ENCODE assay signal across 14 cellular contexts in the genomic region with DNA sequence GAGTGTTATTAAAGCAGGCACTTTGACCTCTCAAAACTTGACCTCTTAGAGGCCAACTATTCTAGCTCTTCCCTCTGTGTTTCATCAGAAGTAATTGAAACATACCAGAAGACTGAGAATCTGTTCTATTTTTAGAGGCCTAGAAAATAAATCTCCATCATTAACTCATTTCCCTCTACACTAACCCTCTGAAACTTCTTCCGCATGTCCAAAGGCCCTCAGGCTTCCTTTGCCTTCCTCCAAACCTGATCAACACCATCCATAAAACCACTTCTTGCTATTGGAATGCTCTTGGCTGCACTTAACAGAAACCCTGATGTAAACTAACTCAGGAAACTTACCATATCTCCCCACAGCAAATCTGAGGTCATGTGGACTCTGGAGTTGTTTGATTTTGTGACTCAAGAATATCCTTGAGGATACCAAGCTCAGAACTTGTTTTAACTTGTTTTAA.
DNase-seq lines count a peak whose midpoint lies in the region; ATAC-seq and TF ChIP-seq lines count a peak whose summit lies in the region.
"Had no signal": no experiment of that assay in that cellular context is flagged by ENCODE, and none has a peak within 500 bp of the region (broad histone marks: within the 10 kb centered on the region; RNA-seq: fewer than 3 reads in every experiment).

No MANE protein-coding gene starts in this region.

- no peak overlapping the region for H3K9ac ChIP-seq in SK-N-SH
- H3K9ac ChIP-seq: neural progenitor cell had no signal

- H3K27ac ChIP-seq in SK-N-SH (ENCODE audit: low read depth in 2 of 2, low read length in 1 of 2) (peak overlapping the region in 1 of 2 experiments; percentile 60; a peak in 2 of 4 replicates), breast epithelium (peak overlapping the region; percentile 72 to 78), upper lobe of right lung (peak overlapping the region; percentile 58), vagina (no peak overlapping the region)
- H3K27ac ChIP-seq: 22Rv1, neural progenitor cell had no signal

- intact Hi-C loops in breast epithelium (cut with DNase I; ENCODE audit: low total_unique reads) (no loop called here), upper lobe of right lung (cut with DNase I) (no loop called here), vagina (cut with DNase I) (no loop called here)

- H3F3A ChIP-seq in SK-N-SH (replicated peaks; ENCODE audit: insufficient read depth): peaks cover 17% of the 10 kb centered on the region

- TF ChIP-seq RAD21 in SK-N-SH (IDR thresholded peaks at IDR 0.05; ENCODE audit: low read length): no peak

- no peak overlapping the region; the same call in 1 of the 2 replicates for H3K4me2 ChIP-seq in SK-N-SH
- H3K4me2 ChIP-seq: neural progenitor cell had no signal

- H3K36me3 ChIP-seq in SK-N-SH (replicated peaks in 1 of 2; ENCODE audit: control insufficient read depth in 1 of 2, insufficient read depth in 2 of 2, low read length in 1 of 2) (no peaks in the 10 kb centered on the region), breast epithelium (no peaks in the 10 kb centered on the region), upper lobe of right lung (no peaks in the 10 kb centered on the region), vagina (no peaks in the 10 kb centered on the region)
- H3K36me3 ChIP-seq: neural progenitor cell had no signal

- no peaks in the 10 kb centered on the region for H3K9me2 ChIP-seq in SK-N-SH

- no peaks in the 10 kb centered on the region for H3K79me2 ChIP-seq in SK-N-SH (ENCODE audit: insufficient read depth)

- peaks cover 0 to 8% of the 10 kb centered on the region in 2 experiments; a peak in 2 of 4 replicates for H3K4me1 ChIP-seq in SK-N-SH (ENCODE audit: control insufficient read depth in 1 of 2, insufficient read depth in 2 of 2, low read depth in 1 of 2, low read length in 1 of 2)
- H3K4me1 ChIP-seq in breast epithelium: no peaks in the 10 kb centered on the region
- peaks cover 13% of the 10 kb centered on the region for H3K4me1 ChIP-seq in upper lobe of right lung
- H3K4me1 ChIP-seq in vagina: no peaks in the 10 kb centered on the region
- H3K4me1 ChIP-seq: neural progenitor cell had no signal

- peak overlapping the region; percentile 15; the same call in 1 of the 2 replicates for H2AFZ ChIP-seq in SK-N-SH (ENCODE audit: low read depth)
- H2AFZ ChIP-seq: neural progenitor cell had no signal

- no peak for TF ChIP-seq CTCF in SK-N-SH (IDR thresholded peaks at IDR 0.05)
- TF ChIP-seq CTCF in breast epithelium (IDR thresholded peaks at IDR 0.05): no peak
- no peak for TF ChIP-seq CTCF in upper lobe of right lung (IDR thresholded peaks at IDR 0.05)
- TF ChIP-seq CTCF in vagina (IDR thresholded peaks at IDR 0.05): no peak

- CTCF ChIA-PET in SK-N-SH (lab: Yijun Ruan, JAX): no interaction called here

- no peaks in the 10 kb centered on the region for H3K9me3 ChIP-seq in SK-N-SH
- H3K9me3 ChIP-seq in breast epithelium: peaks cover 0 to 5% of the 10 kb centered on the region in 2 donors
- no peaks in the 10 kb centered on the region for H3K9me3 ChIP-seq in upper lobe of right lung
- no peaks in the 10 kb centered on the region for H3K9me3 ChIP-seq in vagina

- H3K27me3 ChIP-seq in SK-N-SH (ENCODE audit: insufficient read depth): no peaks in the 10 kb centered on the region
- H3K27me3 ChIP-seq in breast epithelium: no peaks in the 10 kb centered on the region
- H3K27me3 ChIP-seq in upper lobe of right lung: no peaks in the 10 kb centered on the region
- no peaks in the 10 kb centered on the region for H3K27me3 ChIP-seq in vagina
- H3K27me3 ChIP-seq: neural progenitor cell had no signal

- TF ChIP-seq POLR2A in breast epithelium (IDR thresholded peaks at IDR 0.05): no peak
- no peak for TF ChIP-seq POLR2A in vagina (IDR thresholded peaks at IDR 0.05)

- DNase-seq in SK-N-SH (no peak), breast epithelium (ENCODE audit: low spot score in 2 of 2) (peak in 1 of 2 donors; percentile 43), kidney tubule cell (ENCODE audit: low spot score) (peak; percentile 31), upper lobe of right lung (no peak), NCI-H2227 treated with DMSO at 0.1 percent for 48 hours (lab: John Stamatoyannopoulos, UW) (no peak), NCI-H1105 treated with DMSO at 0.1 percent for 48 hours (lab: John Stamatoyannopoulos, UW) (no peak), vagina (ENCODE audit: extremely low spot score in 2 of 2) (no peak)
- DNase-seq: activated CD4-positive, alpha-beta T cell treated with anti-CD3 and anti-CD28 coated beads for 1 hour; effector memory CD8-positive, alpha-beta T cell; NCI-H510A treated with DMSO at 0.1 percent for 48 hours; stimulated activated CD4-positive, alpha-beta T cell treated with anti-CD3 and anti-CD28 coated beads, Interleukin-12 subunit alpha, Interleukin-12 subunit beta, amount 100 ng/mL, for 4 hours had no signal

- ATAC-seq in SK-N-SH treated with all-trans-retinoic acid at 6 μM for 48 hours: no peak
- ATAC-seq in upper lobe of right lung: peak; percentile 95
- ATAC-seq: effector memory CD8-positive, alpha-beta T cell had no signal

- WGBS in SK-N-SH (ENCODE audit: low lambda C conversion rate): 83% methylated on average over 1 of the region's 1 CpG

- no peak for TF ChIP-seq EP300 in SK-N-SH (IDR thresholded peaks at IDR 0.05; ENCODE audit: borderline replicate concordance in 1 of 2, low read depth in 1 of 2, low read length in 1 of 2)

- POLR2A ChIA-PET in SK-N-SH (lab: Yijun Ruan, JAX): no interaction called here

- H3K4me3 ChIP-seq in SK-N-SH (ENCODE audit: low read depth in 2 of 2, low read length in 1 of 2) (no peak overlapping the region), breast epithelium (no peak overlapping the region), upper lobe of right lung (no peak overlapping the region), vagina (no peak overlapping the region)
- H3K4me3 ChIP-seq: neural progenitor cell had no signal

- H4K20me1 ChIP-seq in SK-N-SH (ENCODE audit: insufficient read depth): no peaks in the 10 kb centered on the region

TF ChIP-seq in SK-N-SH, 30 proteins besides CTCF, POLR2A, EP300 and RAD21 (continues in another document):
- TF ChIP-seq JUND (IDR thresholded peaks at IDR 0.05) (no peak), ELF1 (IDR thresholded peaks at IDR 0.05) (no peak), FOSL2 (IDR thresholded peaks at IDR 0.05; ENCODE audit: borderline replicate concordance, low read depth) (no peak), SMC3 (IDR thresholded peaks at IDR 0.05; ENCODE audit: low read depth, low read length) (no peak), USF1 (IDR thresholded peaks at IDR 0.05; ENCODE audit: borderline replicate concordance, low read depth) (no peak), TAF1 (IDR thresholded peaks at IDR 0.05; ENCODE audit: borderline replicate concordance, low read depth, low read length) (no peak)
- TF ChIP-seq, protein P1, sequence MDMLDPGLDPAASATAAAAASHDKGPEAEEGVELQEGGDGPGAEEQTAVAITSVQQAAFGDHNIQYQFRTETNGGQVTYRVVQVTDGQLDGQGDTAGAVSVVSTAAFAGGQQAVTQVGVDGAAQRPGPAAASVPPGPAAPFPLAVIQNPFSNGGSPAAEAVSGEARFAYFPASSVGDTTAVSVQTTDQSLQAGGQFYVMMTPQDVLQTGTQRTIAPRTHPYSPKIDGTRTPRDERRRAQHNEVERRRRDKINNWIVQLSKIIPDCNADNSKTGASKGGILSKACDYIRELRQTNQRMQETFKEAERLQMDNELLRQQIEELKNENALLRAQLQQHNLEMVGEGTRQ (IDR thresholded peaks at IDR 0.05; ENCODE audit: borderline replicate concordance, low read depth, low read length): no peak

TF ChIP-seq in SK-N-SH treated with all-trans-retinoic acid at 6 μM for 48 hours, 23 proteins besides CTCF, POLR2A, EP300 and RAD21:
- TF ChIP-seq ZNF8 (CRISPR knock-in tag; IDR thresholded peaks at IDR 0.05): no peak
- TF ChIP-seq, protein P2, sequence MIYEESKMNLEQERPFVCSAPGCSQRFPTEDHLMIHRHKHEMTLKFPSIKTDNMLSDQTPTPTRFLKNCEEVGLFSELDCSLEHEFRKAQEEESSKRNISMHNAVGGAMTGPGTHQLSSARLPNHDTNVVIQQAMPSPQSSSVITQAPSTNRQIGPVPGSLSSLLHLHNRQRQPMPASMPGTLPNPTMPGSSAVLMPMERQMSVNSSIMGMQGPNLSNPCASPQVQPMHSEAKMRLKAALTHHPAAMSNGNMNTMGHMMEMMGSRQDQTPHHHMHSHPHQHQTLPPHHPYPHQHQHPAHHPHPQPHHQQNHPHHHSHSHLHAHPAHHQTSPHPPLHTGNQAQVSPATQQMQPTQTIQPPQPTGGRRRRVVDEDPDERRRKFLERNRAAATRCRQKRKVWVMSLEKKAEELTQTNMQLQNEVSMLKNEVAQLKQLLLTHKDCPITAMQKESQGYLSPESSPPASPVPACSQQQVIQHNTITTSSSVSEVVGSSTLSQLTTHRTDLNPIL (CRISPR knock-in tag; IDR thresholded peaks at IDR 0.05; ENCODE audit: low read depth): no peak
- TF ChIP-seq ZFP3 (CRISPR knock-in tag; IDR thresholded peaks at IDR 0.05): no peak
- TF ChIP-seq CSDC2 (CRISPR knock-in tag; IDR thresholded peaks at IDR 0.05): no peak
- no peak for TF ChIP-seq ZFP30 (CRISPR knock-in tag; IDR thresholded peaks at IDR 0.05)
